Comparison of ENCODE assay signal across 1 cellular context in the genomic region with DNA sequence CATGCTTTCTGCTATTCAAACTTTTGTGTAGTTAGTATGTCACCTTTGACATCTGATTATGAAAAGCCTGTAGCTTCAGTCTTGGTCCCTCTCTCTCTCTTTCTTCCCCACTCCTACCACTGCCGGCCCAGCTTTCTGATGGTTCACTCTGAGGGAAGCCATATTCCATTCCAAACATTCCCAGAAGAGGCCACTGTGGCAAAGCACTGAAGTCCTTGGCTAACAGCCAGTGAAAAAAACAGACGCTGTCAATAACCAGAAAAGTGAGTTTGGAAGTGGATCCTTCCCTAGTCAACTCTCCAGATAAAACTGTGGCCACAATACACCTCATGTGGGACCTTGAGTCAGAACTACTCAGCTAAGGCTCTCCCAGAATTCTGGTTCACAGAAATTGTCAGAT.
TF ChIP-seq lines count a peak whose summit lies in the region.

No MANE protein-coding gene starts in this region.

TF ChIP-seq in liver, 16 proteins besides CTCF, POLR2A, EP300 and RAD21:
- TF ChIP-seq, protein P1, sequence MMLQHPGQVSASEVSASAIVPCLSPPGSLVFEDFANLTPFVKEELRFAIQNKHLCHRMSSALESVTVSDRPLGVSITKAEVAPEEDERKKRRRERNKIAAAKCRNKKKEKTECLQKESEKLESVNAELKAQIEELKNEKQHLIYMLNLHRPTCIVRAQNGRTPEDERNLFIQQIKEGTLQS (IDR thresholded peaks at IDR 0.05), result no peak
- no peak for TF ChIP-seq JUND (IDR thresholded peaks at IDR 0.05)
- no peak for TF ChIP-seq HNF4G (IDR thresholded peaks at IDR 0.05)
- TF ChIP-seq, protein P2, sequence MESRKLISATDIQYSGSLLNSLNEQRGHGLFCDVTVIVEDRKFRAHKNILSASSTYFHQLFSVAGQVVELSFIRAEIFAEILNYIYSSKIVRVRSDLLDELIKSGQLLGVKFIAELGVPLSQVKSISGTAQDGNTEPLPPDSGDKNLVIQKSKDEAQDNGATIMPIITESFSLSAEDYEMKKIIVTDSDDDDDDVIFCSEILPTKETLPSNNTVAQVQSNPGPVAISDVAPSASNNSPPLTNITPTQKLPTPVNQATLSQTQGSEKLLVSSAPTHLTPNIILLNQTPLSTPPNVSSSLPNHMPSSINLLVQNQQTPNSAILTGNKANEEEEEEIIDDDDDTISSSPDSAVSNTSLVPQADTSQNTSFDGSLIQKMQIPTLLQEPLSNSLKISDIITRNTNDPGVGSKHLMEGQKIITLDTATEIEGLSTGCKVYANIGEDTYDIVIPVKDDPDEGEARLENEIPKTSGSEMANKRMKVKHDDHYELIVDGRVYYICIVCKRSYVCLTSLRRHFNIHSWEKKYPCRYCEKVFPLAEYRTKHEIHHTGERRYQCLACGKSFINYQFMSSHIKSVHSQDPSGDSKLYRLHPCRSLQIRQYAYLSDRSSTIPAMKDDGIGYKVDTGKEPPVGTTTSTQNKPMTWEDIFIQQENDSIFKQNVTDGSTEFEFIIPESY (IDR thresholded peaks at IDR 0.05), result no peak
- no peak for TF ChIP-seq HNF4A (conservative IDR thresholded peaks at IDR 0.05)
- no peak for TF ChIP-seq EGR1 (IDR thresholded peaks at IDR 0.05; ENCODE audit: low read depth in 2 of 2)
- TF ChIP-seq GABPA (IDR thresholded peaks at IDR 0.05 in 1 of 2, conservative IDR thresholded peaks at IDR 0.05 in 1 of 2), result no peak
- TF ChIP-seq YY1 (IDR thresholded peaks at IDR 0.05), result peak; percentile 79
